Comparison of ENCODE assay signal across 15 cellular contexts in the genomic region with DNA sequence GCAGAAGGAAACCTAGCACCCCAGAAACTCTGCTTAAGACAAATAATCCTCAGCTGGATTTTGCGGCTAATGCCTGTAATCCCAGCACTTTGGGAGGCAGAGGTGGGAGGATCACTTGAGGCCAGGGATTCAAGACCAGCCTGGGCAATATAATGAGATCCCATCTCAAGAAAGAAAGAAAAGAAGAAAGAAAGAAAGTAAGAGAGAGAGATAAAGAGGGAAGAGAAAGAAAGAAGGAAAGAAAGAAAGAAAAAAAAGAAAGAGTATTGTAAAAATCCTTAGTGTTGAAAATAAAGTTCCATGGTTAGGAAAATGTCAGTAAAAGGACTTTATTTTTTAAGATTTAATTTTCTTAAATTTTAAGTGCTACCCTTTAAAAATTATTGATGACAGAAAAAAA. TPM values are rescaled to one million over a fixed set of nuclear protein-coding genes. Genes with fewer than 3 reads are reported as not detected.
DNase-seq lines count a peak whose midpoint lies in the region; ATAC-seq and TF ChIP-seq lines count a peak whose summit lies in the region.
"Had no signal": no experiment of that assay in that cellular context is flagged by ENCODE, and none has a peak within 500 bp of the region (broad histone marks: within the 10 kb centered on the region; RNA-seq: fewer than 3 reads in every experiment).

No MANE protein-coding gene starts in this region.

- no peak for DNase-seq in body of pancreas
- no peak for DNase-seq in thyroid gland
- no peak for DNase-seq in NCI-H187 treated with DMSO at 0.1 percent for 48 hours (lab: John Stamatoyannopoulos, UW)
- DNase-seq in PC-9, result no peak
- DNase-seq: CD8-positive, alpha-beta T cell; DMS 273 treated with DMSO at 0.1 percent for 48 hours; NCI-H1048; NCI-H146; NCI-H2107; NCI-H446 treated with DMSO at 0.1 percent for 48 hours; SW 1271 had no signal

- H3K36me3 ChIP-seq in HEK293 (ENCODE audit: control insufficient read depth in 2 of 2, insufficient read depth in 1 of 2, low read length in 2 of 2) (no peaks in the 10 kb centered on the region), body of pancreas (replicated peaks in 1 of 2; ENCODE audit: insufficient read depth in 1 of 2, low read depth in 2 of 2) (no peaks in the 10 kb centered on the region), mucosa of stomach (ENCODE audit: control insufficient read depth, insufficient read depth, low read length) (no peaks in the 10 kb centered on the region), thyroid gland (no peaks in the 10 kb centered on the region), PC-9 (ENCODE audit: low read depth) (no peaks in the 10 kb centered on the region)

- H3K9me3 ChIP-seq in HEK293 (ENCODE audit: control insufficient read depth, insufficient read depth, low read depth, low read length) (no peaks in the 10 kb centered on the region), body of pancreas (no peaks in the 10 kb centered on the region), mucosa of stomach (ENCODE audit: control insufficient read depth, low read length) (no peaks in the 10 kb centered on the region), thyroid gland (no peaks in the 10 kb centered on the region), PC-9 (ENCODE audit: insufficient read depth, low read depth) (no peaks in the 10 kb centered on the region)

- no peaks in the 10 kb centered on the region for H4K20me1 ChIP-seq in PC-9 (ENCODE audit: insufficient read depth)

- H3K27ac ChIP-seq in HEK293 (ENCODE audit: extremely low read depth, low read depth, low read length) (no peak overlapping the region), body of pancreas (peak overlapping the region in 3 of 4 donors; percentile 15 to 53 (median 42)), thyroid gland (peak overlapping the region; percentile 49 to 73 (median 56)), PC-9 (no peak overlapping the region)

- WGBS in body of pancreas, 2 donors, result 89 to 100% methylated on average over 1 of the region's 1 CpG
- 97 to 100% methylated on average over 1 of the region's 1 CpG for WGBS in thyroid gland, 2 donors

- CTCF ChIA-PET in HEK293 (lab: Yijun Ruan, JAX), result no interaction called here
- CTCF ChIA-PET in PC-9 (lab: Charles Lee), result no interaction called here

- BruUV-seq in PC-9 (replicated peaks; lab: Mats Ljungman, UMichigan), result no TSS peak

- POLR2A ChIA-PET in HEK293 (lab: Yijun Ruan, JAX), result no interaction called here
- POLR2A ChIA-PET in PC-9 (lab: Charles Lee; ENCODE audit: unreplicated experiment), result no interaction called here

- H3F3A ChIP-seq in PC-9 (ENCODE audit: insufficient read depth, low read depth), result peaks cover 5% of the 10 kb centered on the region; the same call in 1 of the 2 replicates

- no peaks in the 10 kb centered on the region for H3K4me1 ChIP-seq in HEK293 (ENCODE audit: control insufficient read depth, insufficient read depth, low read length)
- peaks cover 21% of the 10 kb centered on the region for H3K4me1 ChIP-seq in body of pancreas
- peaks cover 20% of the 10 kb centered on the region for H3K4me1 ChIP-seq in mucosa of stomach (ENCODE audit: control insufficient read depth, insufficient read depth, low read length)
- peaks cover 11 to 16% of the 10 kb centered on the region in 2 donors for H3K4me1 ChIP-seq in thyroid gland
- peaks cover 7% of the 10 kb centered on the region for H3K4me1 ChIP-seq in PC-9 (replicated peaks; ENCODE audit: insufficient read depth)

- TF ChIP-seq POLR2A in body of pancreas (IDR thresholded peaks at IDR 0.05), result no peak
- no peak for TF ChIP-seq POLR2A in thyroid gland (IDR thresholded peaks at IDR 0.05)

- intact Hi-C loops in body of pancreas (cut with DNase I), result no loop called here
- intact Hi-C loops in thyroid gland (cut with DNase I), result no loop called here
- intact Hi-C loops in PC-9 (cut with micrococcal nuclease; ENCODE audit: unreplicated experiment), result no loop called here

- no peak overlapping the region for H2AFZ ChIP-seq in PC-9

- H3K27me3 ChIP-seq in body of pancreas (no peaks in the 10 kb centered on the region), mucosa of stomach (ENCODE audit: control insufficient read depth, insufficient read depth, low read length) (no peaks in the 10 kb centered on the region), thyroid gland (no peaks in the 10 kb centered on the region), PC-9 (ENCODE audit: insufficient read depth, low read depth) (no peaks in the 10 kb centered on the region)

- H3K9ac ChIP-seq in mucosa of stomach (ENCODE audit: low read length), result peak overlapping the region; percentile 1

- no peak overlapping the region for H3K4me3 ChIP-seq in HEK293 (ENCODE audit: low read depth, low read length)
- no peak overlapping the region for H3K4me3 ChIP-seq in body of pancreas
- H3K4me3 ChIP-seq in mucosa of stomach (ENCODE audit: low read length), result no peak overlapping the region
- H3K4me3 ChIP-seq in thyroid gland (replicated peaks in 1 of 3), result no peak overlapping the region
- no peak overlapping the region for H3K4me3 ChIP-seq in PC-9

- H3K9me2 ChIP-seq in PC-9 (ENCODE audit: insufficient read depth), result no peaks in the 10 kb centered on the region

- H3K4me2 ChIP-seq in PC-9, result no peak overlapping the region

- no peak for TF ChIP-seq CTCF in HEK293 (tag by site-specific recombination; IDR thresholded peaks at IDR 0.05)
- TF ChIP-seq CTCF in body of pancreas (IDR thresholded peaks at IDR 0.05), result no peak
- no peak for TF ChIP-seq CTCF in thyroid gland (IDR thresholded peaks at IDR 0.05)
- TF ChIP-seq CTCF in PC-9 (conservative IDR thresholded peaks at IDR 0.05), result no peak

- ATAC-seq in body of pancreas (no peak), GM21423 (IDR thresholded peaks at IDR 0.05; ENCODE audit: unreplicated experiment) (no peak)
- ATAC-seq: CD8-positive, alpha-beta T cell; HCT116 had no signal

- H3K79me2 ChIP-seq in PC-9 (ENCODE audit: low read depth), result no peaks in the 10 kb centered on the region

TF ChIP-seq in HEK293, 187 proteins besides CTCF, POLR2A, EP300 and RAD21:
- no peak for TF ChIP-seq ZNF530 (tag by site-specific recombination; IDR thresholded peaks at IDR 0.05; ENCODE audit: low read depth)
- TF ChIP-seq SP3 (tag by site-specific recombination; IDR thresholded peaks at IDR 0.05), result no peak
- no peak for TF ChIP-seq KLF7 (tag by site-specific recombination; IDR thresholded peaks at IDR 0.05; ENCODE audit: borderline replicate concordance)
- no peak for TF ChIP-seq ZNF560 (tag by site-specific recombination; IDR thresholded peaks at IDR 0.05; ENCODE audit: borderline replicate concordance)
- no peak for TF ChIP-seq ZNF571 (tag by site-specific recombination; IDR thresholded peaks at IDR 0.05)
- 0 out of 2 replicates have a peak, but pooled peaks have one; percentile 17 for TF ChIP-seq ZNF366 (tag by site-specific recombination; conservative IDR thresholded peaks at IDR 0.05)
- no peak for TF ChIP-seq ZNF660 (tag by site-specific recombination; IDR thresholded peaks at IDR 0.05)
- TF ChIP-seq ZNF544 (tag by site-specific recombination; IDR thresholded peaks at IDR 0.05), result no peak
- no peak for TF ChIP-seq ZNF223 (tag by site-specific recombination; IDR thresholded peaks at IDR 0.05)

RNA-seq across cellular contexts. Expression of gene GOLGA4, which starts 13.8 kb away (rescaled TPM):
- 10 to 100 TPM; 58.4 to 99.2 TPM for total RNA-seq in body of pancreas
- total RNA-seq in thyroid gland, result 100 to 1,000 TPM; 131 to 203 (median 150) TPM
- 77.4 and 77.7 TPM in 2 replicates for total RNA-seq in PC-9 (2021)

RNA-seq across cellular contexts. Expression of gene LRRFIP2, which starts 54.9 kb away (rescaled TPM):
- 10 to 100 TPM; 23.4 to 56.6 TPM for total RNA-seq in body of pancreas
- 100 to 1,000 TPM in 1 of 4 donors, 10 to 100 TPM in 3; 86.4 to 147 (median 93.8) TPM for total RNA-seq in thyroid gland
- 34.5 and 40.2 TPM in 2 replicates for total RNA-seq in PC-9 (2021)

Comparison
In these comparisons a context has a peak if more than half of its experiments do, and no peak if none do; other contexts are left out.
1. H3K27ac ChIP-seq: peak in body of pancreas (3 of 4) and thyroid gland (3 of 3); none in HEK293 (single experiment) and PC-9 (single experiment).